ENCODE assay signal across 33 cellular contexts in the genomic region with DNA sequence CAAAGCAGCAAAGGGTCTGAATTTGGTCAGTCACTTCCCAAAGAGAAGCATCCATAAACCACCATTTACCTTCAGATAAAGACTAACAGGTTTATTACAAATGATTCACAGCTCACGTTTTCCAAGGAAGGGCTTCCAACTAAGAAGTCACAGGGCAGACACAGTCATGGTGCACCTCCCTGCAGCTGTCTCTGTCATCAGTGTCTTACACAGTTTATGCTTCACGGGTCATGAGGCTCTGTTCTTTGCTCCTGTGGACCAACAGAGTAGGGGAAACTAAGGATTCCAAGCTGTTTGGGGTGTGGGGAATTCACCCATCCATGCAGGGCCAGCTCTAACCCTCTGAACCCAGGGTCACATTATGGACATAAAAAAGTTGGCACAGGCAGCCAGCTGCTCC.
"Had no signal": no experiment of that assay in that cellular context is flagged by ENCODE, and none has a peak within 500 bp of the region (broad histone marks: within the 10 kb centered on the region; RNA-seq: fewer than 3 reads in every experiment).

No MANE protein-coding gene starts in this region.

- H3K9me3 Mint-ChIP-seq: activated B cell treated with CpG ODN at 0.5 μM for 24 hours; activated CD4-positive, alpha-beta memory T cell treated with anti-CD3 and anti-CD28 coated beads for 36 hours; activated CD4-positive, alpha-beta T cell treated with anti-CD3 and anti-CD28 coated beads, Interleukin-2, amount 10 ng/mL, durations not matched to agents 24 days and 14 days; activated CD8-positive, alpha-beta T cell treated with anti-CD3 and anti-CD28 coated beads for 36 hours; activated naive CD4-positive, alpha-beta T cell treated with anti-CD3 and anti-CD28 coated beads for 36 hours; activated naive CD4-positive, alpha-beta T cell treated with anti-CD3 and anti-CD28 coated beads, Interleukin-2, amount 50 U/mL, for 72 hours; activated naive CD8-positive, alpha-beta T cell treated with anti-CD3 and anti-CD28 coated beads for 36 hours; activated T-cell treated with anti-CD3 and anti-CD28 coated beads, Interleukin-2, amount 50 U/mL, for 4 hours; activated T-cell treated with anti-CD3 and anti-CD28 coated beads, Interleukin-2, amount 50 U/mL, for 72 hours; activated T-helper 1 cell treated with anti-CD3 and anti-CD28 coated beads, Interleukin-12 subunit alpha, Interleukin-12 subunit beta, Interleukin-2, Interleukin-4 antibody, amounts not matched to agents 30 ng/mL and 10 ng/mL and 1 ng/mL, durations not matched to agents 14 hours and 24 hours and 36 hours; activated T-helper 17 cell treated with anti-CD3 and anti-CD28 coated beads, Interleukin-2, amount 50 U/mL, for 72 hours; T-cell; T-helper 2 cell treated with Interferon-gamma antibody and Interleukin-4, amounts not matched to agents 5 μg/mL and 100 μg/mL, for 36 hours had no signal

- H3K27me3 Mint-ChIP-seq: activated B cell treated with CpG ODN at 0.5 μM for 24 hours; activated CD4-positive, alpha-beta memory T cell treated with anti-CD3 and anti-CD28 coated beads for 36 hours; activated CD8-positive, alpha-beta T cell treated with anti-CD3 and anti-CD28 coated beads for 36 hours; activated naive CD8-positive, alpha-beta T cell treated with anti-CD3 and anti-CD28 coated beads for 36 hours; activated T-helper 17 cell treated with anti-CD3 and anti-CD28 coated beads, Interleukin-2, amount 50 U/mL, for 72 hours; T-cell had no signal

- H3K4me1 Mint-ChIP-seq: activated B cell treated with CpG ODN at 0.5 μM for 24 hours; activated CD4-positive, alpha-beta T cell treated with anti-CD3 and anti-CD28 coated beads, Interleukin-2, amount 10 ng/mL, durations not matched to agents 24 days and 14 days; activated naive CD8-positive, alpha-beta T cell treated with anti-CD3 and anti-CD28 coated beads for 36 hours; activated T-helper 17 cell treated with anti-CD3 and anti-CD28 coated beads, Interleukin-2, amount 50 U/mL, for 72 hours had no signal

- H3K4me3 Mint-ChIP-seq: activated B cell treated with CpG ODN at 0.5 μM for 24 hours; activated CD4-positive, alpha-beta memory T cell treated with anti-CD3 and anti-CD28 coated beads for 36 hours; activated CD4-positive, alpha-beta T cell treated with anti-CD3 and anti-CD28 coated beads, Interleukin-2, amount 10 ng/mL, durations not matched to agents 24 days and 14 days; activated CD8-positive, alpha-beta T cell treated with anti-CD3 and anti-CD28 coated beads for 36 hours; activated naive CD4-positive, alpha-beta T cell treated with anti-CD3 and anti-CD28 coated beads for 36 hours; activated naive CD8-positive, alpha-beta T cell treated with anti-CD3 and anti-CD28 coated beads for 36 hours; activated T-cell treated with anti-CD3 and anti-CD28 coated beads, Interleukin-2, amount 50 U/mL, for 4 hours; activated T-cell treated with anti-CD3 and anti-CD28 coated beads, Interleukin-2, amount 50 U/mL, for 72 hours; activated T-helper 1 cell treated with anti-CD3 and anti-CD28 coated beads, Interleukin-12 subunit alpha, Interleukin-12 subunit beta, Interleukin-2, Interleukin-4 antibody, amounts not matched to agents 30 ng/mL and 10 ng/mL and 1 ng/mL, durations not matched to agents 14 hours and 24 hours and 36 hours; activated T-helper 17 cell treated with anti-CD3 and anti-CD28 coated beads, Interleukin-2, amount 50 U/mL, for 72 hours; T-cell; T-helper 2 cell treated with Interferon-gamma antibody and Interleukin-4, amounts not matched to agents 5 μg/mL and 100 μg/mL, for 36 hours had no signal

- H3K36me3 Mint-ChIP-seq: activated CD4-positive, alpha-beta memory T cell treated with anti-CD3 and anti-CD28 coated beads for 36 hours; activated naive CD4-positive, alpha-beta T cell treated with anti-CD3 and anti-CD28 coated beads, Interleukin-2, amount 50 U/mL, for 72 hours; activated naive CD8-positive, alpha-beta T cell treated with anti-CD3 and anti-CD28 coated beads for 36 hours; T-cell had no signal

- H3K4me3 ChIP-seq: adrenal gland, body of pancreas, breast epithelium had no signal

- H3K27ac Mint-ChIP-seq: activated B cell treated with CpG ODN at 0.5 μM for 24 hours; activated CD4-positive, alpha-beta memory T cell treated with anti-CD3 and anti-CD28 coated beads for 36 hours; activated CD4-positive, alpha-beta T cell treated with anti-CD3 and anti-CD28 coated beads, Interleukin-2, amount 10 ng/mL, durations not matched to agents 24 days and 14 days; activated CD8-positive, alpha-beta T cell treated with anti-CD3 and anti-CD28 coated beads for 36 hours; activated naive CD4-positive, alpha-beta T cell treated with anti-CD3 and anti-CD28 coated beads for 36 hours; activated naive CD4-positive, alpha-beta T cell treated with anti-CD3 and anti-CD28 coated beads, Interleukin-2, amount 50 U/mL, for 72 hours; activated naive CD8-positive, alpha-beta T cell treated with anti-CD3 and anti-CD28 coated beads for 36 hours; activated T-cell treated with anti-CD3 and anti-CD28 coated beads, Interleukin-2, amount 50 U/mL, for 72 hours; activated T-helper 1 cell treated with anti-CD3 and anti-CD28 coated beads, Interleukin-12 subunit alpha, Interleukin-12 subunit beta, Interleukin-2, Interleukin-4 antibody, amounts not matched to agents 30 ng/mL and 10 ng/mL and 1 ng/mL, durations not matched to agents 14 hours and 24 hours and 36 hours; activated T-helper 17 cell treated with anti-CD3 and anti-CD28 coated beads, Interleukin-2, amount 50 U/mL, for 72 hours; T-cell; T-helper 2 cell treated with Interferon-gamma antibody and Interleukin-4, amounts not matched to agents 5 μg/mL and 100 μg/mL, for 36 hours had no signal

- DNase-seq: activated B cell treated with CpG ODN at 0.5 μM for 24 hours; activated CD4-positive, alpha-beta memory T cell treated with anti-CD3 and anti-CD28 coated beads for 36 hours; activated CD4-positive, alpha-beta T cell treated with anti-CD3 and anti-CD28 coated beads for 4 hours; activated CD4-positive, alpha-beta T cell treated with anti-CD3 and anti-CD28 coated beads, Interleukin-2, amount 10 ng/mL, durations not matched to agents 24 days and 14 days; activated CD4-positive, alpha-beta T cell treated with anti-CD3 and anti-CD28 coated beads, Interleukin-2, amount 50 U/mL, for 1 hour; activated CD4-positive, alpha-beta T cell treated with anti-CD3 and anti-CD28 coated beads, Interleukin-2, amount 50 U/mL, for 4 hours; activated CD4-positive, CD25-positive, alpha-beta regulatory T cell treated with anti-CD3 and anti-CD28 coated beads, Interleukin-2, amount 50 U/mL, for 72 hours; activated CD8-positive, alpha-beta memory T cell treated with anti-CD3 and anti-CD28 coated beads, Interleukin-2, amount 50 U/mL, for 4 hours; activated CD8-positive, alpha-beta T cell treated with anti-CD3 and anti-CD28 coated beads for 36 hours; activated effector memory CD4-positive, alpha-beta T cell treated with anti-CD3 and anti-CD28 coated beads, Interleukin-2, amount 50 U/mL, for 16 hours; activated gamma-delta T cell treated with Interleukin-2 at 50 U/mL for 16 hours; activated naive CD4-positive, alpha-beta T cell; activated naive CD4-positive, alpha-beta T cell treated with anti-CD3 and anti-CD28 coated beads for 36 hours; activated naive CD4-positive, alpha-beta T cell treated with anti-CD3 and anti-CD28 coated beads, Interleukin-2, amount 50 U/mL, for 16 hours; activated naive CD8-positive, alpha-beta T cell treated with anti-CD3 and anti-CD28 coated beads for 36 hours; activated T-cell treated with anti-CD3 and anti-CD28 coated beads for 4 hours; activated T-cell treated with anti-CD3 and anti-CD28 coated beads, Interleukin-2, amount 50 U/mL, for 1 hour; activated T-cell treated with anti-CD3 and anti-CD28 coated beads, Interleukin-2, amount 50 U/mL, for 4 hours; activated T-cell treated with anti-CD3 and anti-CD28 coated beads, Interleukin-2, amount 50 U/mL, for 72 hours; adrenal gland; amniotic stem cell; aorta; body of pancreas; brain microvascular endothelial cell; central memory CD4-positive, alpha-beta T cell; T-cell; T-helper 2 cell; T-helper 9 cell had no signal
